2 cellular contexts compared by ENCODE assay signal in the genomic region with DNA sequence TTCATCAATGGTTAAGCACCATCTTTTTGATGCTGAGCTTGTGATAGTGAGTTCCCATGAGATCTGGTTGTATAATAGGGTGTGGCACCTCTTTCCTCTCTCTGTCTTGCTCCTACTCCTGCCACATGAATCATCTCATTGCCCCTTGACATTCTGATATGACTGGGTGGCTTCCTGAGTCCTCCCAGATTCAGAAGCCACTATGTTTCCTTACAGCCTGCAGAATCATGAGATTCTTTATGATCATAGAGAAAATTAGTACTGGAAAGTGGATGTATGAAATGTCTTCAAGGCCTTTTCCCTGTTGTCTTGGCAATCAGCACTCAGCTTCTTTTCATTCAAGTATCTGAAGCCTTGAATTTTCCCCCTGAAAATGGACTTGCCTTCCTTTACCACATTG. TPM values are rescaled to one million over a fixed set of nuclear protein-coding genes. Genes with fewer than 3 reads are reported as not detected.
"Had no signal": no experiment of that assay in that cellular context is flagged by ENCODE, and none has a peak within 500 bp of the region (broad histone marks: within the 10 kb centered on the region; RNA-seq: fewer than 3 reads in every experiment).

No MANE protein-coding gene starts in this region.

RNA-seq across cellular contexts. Expression of a gene that starts 14.9 kb away (rescaled TPM):
- total RNA-seq: G401, GM12878 had no signal
- polyA plus RNA-seq: GM12878 had no signal
